17 cellular contexts compared by ENCODE assay signal in genomic region chr3:82293867-82294266, GRCh38.
DNase-seq lines count a peak whose midpoint lies in the region; ATAC-seq and TF ChIP-seq lines count a peak whose summit lies in the region.
"Had no signal": no experiment of that assay in that cellular context is flagged by ENCODE, and none has a peak within 500 bp of the region (broad histone marks: within the 10 kb centered on the region; RNA-seq: fewer than 3 reads in every experiment).

No MANE protein-coding gene starts in this region.

- no peak overlapping the region for H2BK5ac ChIP-seq in H9 (ENCODE audit: insufficient read length, low read length)

- H4K91ac ChIP-seq in H9 (ENCODE audit: insufficient read length, low read depth, low read length): no peak overlapping the region

- no peak overlapping the region for H3K4ac ChIP-seq in H9 (ENCODE audit: low read depth, low read length)

- ATAC-seq in GM18499 (IDR thresholded peaks at IDR 0.05; ENCODE audit: insufficient read depth, unreplicated experiment): peak; percentile 60
- ATAC-seq in GM19467 (IDR thresholded peaks at IDR 0.05; ENCODE audit: unreplicated experiment): peak; percentile 57
- ATAC-seq in HG02870 (IDR thresholded peaks at IDR 0.05; ENCODE audit: unreplicated experiment): peak; percentile 74
- ATAC-seq in HG03457 (IDR thresholded peaks at IDR 0.05; ENCODE audit: unreplicated experiment): peak; percentile 92
- no peak for ATAC-seq in Right ventricle myocardium superior (ENCODE audit: poor library complexity)
- ATAC-seq in right lobe of liver: no peak
- ATAC-seq: T-helper 17 cell had no signal

- H3K23ac ChIP-seq in H9 (ENCODE audit: insufficient read length, low read depth, low read length): no peak overlapping the region

- no peak overlapping the region for H2BK15ac ChIP-seq in H9 (ENCODE audit: low read depth, low read length)

- H3K9me3 ChIP-seq in right lobe of liver: no peaks in the 10 kb centered on the region
- H3K9me3 ChIP-seq in H9 (ENCODE audit: control insufficient read depth, low read depth, low read length): no peaks in the 10 kb centered on the region

- no peak overlapping the region for H2BK120ac ChIP-seq in H9 (ENCODE audit: low read depth, low read length, poor library complexity, severe bottlenecking)

- H3K4me3 Mint-ChIP-seq in H9: no peak overlapping the region
- H3K4me3 Mint-ChIP-seq: activated naive CD4-positive, alpha-beta T cell treated with anti-CD3 and anti-CD28 coated beads, Interleukin-2, amount 50 U/mL, for 24 hours; naive B cell; T-helper 17 cell had no signal

- H3K4me1 ChIP-seq in right lobe of liver (no peaks in the 10 kb centered on the region), H9 (ENCODE audit: insufficient read depth, low read length) (no peaks in the 10 kb centered on the region)
- H3K4me1 ChIP-seq: transverse colon had no signal

- no peak overlapping the region for H3K14ac ChIP-seq in H9 (ENCODE audit: insufficient read depth, low read length)

- TF ChIP-seq CTCF in right lobe of liver (IDR thresholded peaks at IDR 0.05) (no peak), H9 (conservative IDR thresholded peaks at IDR 0.05) (no peak)

- H3K23me2 ChIP-seq in H9 (ENCODE audit: insufficient read length, low read depth, low read length, poor library complexity, severe bottlenecking): no peaks in the 10 kb centered on the region

- no peaks in the 10 kb centered on the region for H3K36me3 ChIP-seq in right lobe of liver
- H3K36me3 ChIP-seq: transverse colon had no signal

- H3K27ac Mint-ChIP-seq in H9: no peak overlapping the region
- H3K27ac Mint-ChIP-seq: activated naive CD4-positive, alpha-beta T cell treated with anti-CD3 and anti-CD28 coated beads, Interleukin-2, amount 50 U/mL, for 24 hours; naive B cell; T-helper 17 cell had no signal

- no peak overlapping the region for H4K5ac ChIP-seq in H9 (ENCODE audit: insufficient read length, low read depth, low read length)

- no peak overlapping the region for H2BK20ac ChIP-seq in H9 (ENCODE audit: low read depth, low read length, poor library complexity, severe bottlenecking)

- H3K9ac ChIP-seq in H9 (ENCODE audit: extremely low read depth, insufficient read length, low read length): no peak overlapping the region

- no peak for TF ChIP-seq POLR2A in right lobe of liver (IDR thresholded peaks at IDR 0.05)

- intact Hi-C loops in Right ventricle myocardium superior (cut with DNase I) (no loop called here), right lobe of liver (cut with DNase I) (no loop called here)

- no peak overlapping the region for H3K4me2 ChIP-seq in H9 (ENCODE audit: insufficient read depth, insufficient read length, low read length)

- H3K9me3 Mint-ChIP-seq in H9: no peaks in the 10 kb centered on the region; a peak in 1 of 5 replicates
- H3K9me3 Mint-ChIP-seq: activated naive CD4-positive, alpha-beta T cell treated with anti-CD3 and anti-CD28 coated beads, Interleukin-2, amount 50 U/mL, for 24 hours had no signal

- no peak overlapping the region for H3K18ac ChIP-seq in H9 (ENCODE audit: insufficient read length, low read depth, low read length)

- no peak for DNase-seq in Right ventricle myocardium superior
- no peak for DNase-seq in NK-92 treated with Interleukin-12 subunit alpha and Interleukin-12 subunit beta, amount 100 ng/mL, for 24 hours (lab: John Stamatoyannopoulos, UW)
- no peak for DNase-seq in right lobe of liver
- no peak for DNase-seq in H9
- DNase-seq: DMS79, IMR-90, kidney, naive B cell, NCI-H1694 treated with DMSO at 0.1 percent for 48 hours, T-helper 17 cell, transverse colon had no signal

- no peaks in the 10 kb centered on the region for H3K4me1 Mint-ChIP-seq in H9
- H3K4me1 Mint-ChIP-seq: activated naive CD4-positive, alpha-beta T cell treated with anti-CD3 and anti-CD28 coated beads, Interleukin-2, amount 50 U/mL, for 24 hours; naive B cell; T-helper 17 cell had no signal

- no peak overlapping the region for H4K8ac ChIP-seq in H9 (replicated peaks; ENCODE audit: insufficient read length, low read depth, low read length)

- H2BK12ac ChIP-seq in H9 (ENCODE audit: insufficient read length, low read depth, low read length): no peak overlapping the region

- no peaks in the 10 kb centered on the region for H3K79me1 ChIP-seq in H9 (ENCODE audit: insufficient read depth, low read depth, low read length, poor library complexity, severe bottlenecking)

- no peak overlapping the region for H3K27ac ChIP-seq in right lobe of liver
- H3K27ac ChIP-seq in H9 (ENCODE audit: insufficient read length, low read depth, low read length): no peak overlapping the region
- H3K27ac ChIP-seq: coronary artery, transverse colon had no signal

- no peaks in the 10 kb centered on the region for H3K27me3 Mint-ChIP-seq in H9 (ENCODE audit: low read depth)
- H3K27me3 Mint-ChIP-seq: activated naive CD4-positive, alpha-beta T cell treated with anti-CD3 and anti-CD28 coated beads, Interleukin-2, amount 50 U/mL, for 24 hours; naive B cell; T-helper 17 cell had no signal

- no peaks in the 10 kb centered on the region for H3K36me3 Mint-ChIP-seq in H9 (ENCODE audit: insufficient read depth in 1 of 3, low read depth in 3 of 3)
- H3K36me3 Mint-ChIP-seq: activated naive CD4-positive, alpha-beta T cell treated with anti-CD3 and anti-CD28 coated beads, Interleukin-2, amount 50 U/mL, for 24 hours; naive B cell had no signal

- no peaks in the 10 kb centered on the region for H4K20me1 ChIP-seq in H9 (ENCODE audit: control insufficient read depth, insufficient read depth, insufficient read length)

- no peak overlapping the region for H3K56ac ChIP-seq in H9 (ENCODE audit: insufficient read length, low read depth, low read length)

- H3T11ph ChIP-seq in H9 (ENCODE audit: low read length): no peak overlapping the region

- no peak overlapping the region for H3K4me3 ChIP-seq in right lobe of liver
- H3K4me3 ChIP-seq: coronary artery, transverse colon had no signal

- H2AFZ ChIP-seq in H9 (ENCODE audit: low read length): no peak overlapping the region

- no peak overlapping the region for H2AK5ac ChIP-seq in H9 (ENCODE audit: insufficient read length, low read length)

- no peaks in the 10 kb centered on the region for H3K79me2 ChIP-seq in H9 (ENCODE audit: insufficient read depth, low read length)

- H3K27me3 ChIP-seq in right lobe of liver (no peaks in the 10 kb centered on the region), H9 (ENCODE audit: insufficient read depth, low read length) (no peaks in the 10 kb centered on the region)
- H3K27me3 ChIP-seq: transverse colon had no signal

Comparison
In these comparisons a context has a peak if more than half of its experiments do, and no peak if none do; other contexts are left out.
1. ATAC-seq: peak in GM18499 (single experiment), GM19467 (single experiment), HG02870 (single experiment) and HG03457 (single experiment); none in Right ventricle myocardium superior (single experiment) and right lobe of liver (0 of 4).